Comparison of ENCODE assay signal across 8 cellular contexts in genomic region chr11:84714316-84714780, GRCh38.
DNase-seq lines count a peak whose midpoint lies in the region; ATAC-seq and TF ChIP-seq lines count a peak whose summit lies in the region.

No MANE protein-coding gene starts in this region.

- peaks cover 8% of the 10 kb centered on the region for H3K4me1 Mint-ChIP-seq in activated CD4-positive, alpha-beta T cell treated with anti-CD3 and anti-CD28 coated beads, Interleukin-2, amount 10 ng/mL, durations not matched to agents 7 days and 5 days
- H3K4me1 Mint-ChIP-seq in naive thymus-derived CD4-positive, alpha-beta T cell: peaks cover 0 to 8% (median 0%) of the 10 kb centered on the region in 7 donors

- H3K27me3 Mint-ChIP-seq in activated CD4-positive, alpha-beta T cell treated with anti-CD3 and anti-CD28 coated beads, Interleukin-2, amount 10 ng/mL, durations not matched to agents 7 days and 5 days: peaks cover 1% of the 10 kb centered on the region
- peaks cover 0 to 5% (median 2%) of the 10 kb centered on the region in 5 donors for H3K27me3 Mint-ChIP-seq in naive thymus-derived CD4-positive, alpha-beta T cell

- no peak overlapping the region for H3K27ac ChIP-seq in dorsolateral prefrontal cortex
- no peak overlapping the region for H3K27ac ChIP-seq in naive thymus-derived CD4-positive, alpha-beta T cell (ENCODE audit: low read depth, low read length)

- peak overlapping the region; percentile 65 for H3K4me3 Mint-ChIP-seq in activated CD4-positive, alpha-beta T cell treated with anti-CD3 and anti-CD28 coated beads, Interleukin-2, amount 10 ng/mL, durations not matched to agents 7 days and 5 days
- peak overlapping the region in 6 of 10 donors; percentile 4 to 76 (median 38) for H3K4me3 Mint-ChIP-seq in naive thymus-derived CD4-positive, alpha-beta T cell

- intact Hi-C loops in dorsolateral prefrontal cortex (cut with DNase I): no loop called here
- intact Hi-C loops in naive thymus-derived CD4-positive, alpha-beta T cell (cut with micrococcal nuclease): no loop called here

- H3K9me3 Mint-ChIP-seq in activated CD4-positive, alpha-beta T cell treated with anti-CD3 and anti-CD28 coated beads, Interleukin-2, amount 10 ng/mL, durations not matched to agents 7 days and 5 days: no peaks in the 10 kb centered on the region
- H3K9me3 Mint-ChIP-seq in naive thymus-derived CD4-positive, alpha-beta T cell: peaks cover 0 to 25% (median 4%) of the 10 kb centered on the region in 11 donors

- H3K9me3 ChIP-seq in naive thymus-derived CD4-positive, alpha-beta T cell (ENCODE audit: control insufficient read depth in 2 of 3, low read length in 3 of 3): no peaks in the 10 kb centered on the region

- ATAC-seq in GM21447 (IDR thresholded peaks at IDR 0.05; ENCODE audit: unreplicated experiment): peak; percentile 96
- ATAC-seq in HG03571 (IDR thresholded peaks at IDR 0.05; ENCODE audit: unreplicated experiment): peak; percentile 84
- peak; percentile 71 for ATAC-seq in naive thymus-derived CD4-positive, alpha-beta T cell

- H3K27ac Mint-ChIP-seq in activated CD4-positive, alpha-beta T cell treated with anti-CD3 and anti-CD28 coated beads, Interleukin-2, amount 10 ng/mL, durations not matched to agents 7 days and 5 days: peak overlapping the region; percentile 76
- peak overlapping the region in 6 of 9 donors; percentile 29 to 85 (median 78) for H3K27ac Mint-ChIP-seq in naive thymus-derived CD4-positive, alpha-beta T cell

- H3K27me3 ChIP-seq in dorsolateral prefrontal cortex: no peaks in the 10 kb centered on the region
- H3K27me3 ChIP-seq in naive thymus-derived CD4-positive, alpha-beta T cell (ENCODE audit: control insufficient read depth in 2 of 2, insufficient read depth in 2 of 2, low read length in 2 of 2): no peaks in the 10 kb centered on the region

- CTCF ChIA-PET in activated CD4-positive, alpha-beta T cell treated with anti-CD3 and anti-CD28 coated beads, Interleukin-2, amount 10 ng/mL, durations not matched to agents 7 days and 5 days (lab: Charles Lee): no interaction called here
- CTCF ChIA-PET in naive thymus-derived CD4-positive, alpha-beta T cell (lab: Charles Lee): no interaction called here

- H3K4me1 ChIP-seq in naive thymus-derived CD4-positive, alpha-beta T cell (ENCODE audit: control insufficient read depth in 2 of 2, insufficient read depth in 2 of 2, low read length in 2 of 2): no peaks in the 10 kb centered on the region

- POLR2A ChIA-PET in activated CD4-positive, alpha-beta T cell treated with anti-CD3 and anti-CD28 coated beads, Interleukin-2, amount 10 ng/mL, durations not matched to agents 7 days and 5 days (lab: Charles Lee): no interaction called here
- POLR2A ChIA-PET in naive thymus-derived CD4-positive, alpha-beta T cell (lab: Charles Lee): no interaction called here

- peak; percentile 78 for DNase-seq in activated CD4-positive, alpha-beta T cell treated with anti-CD3 and anti-CD28 coated beads, Interleukin-2, amount 10 ng/mL, durations not matched to agents 7 days and 5 days
- no peak for DNase-seq in activated CD4-positive, alpha-beta T cell treated with anti-CD3 and anti-CD28 coated beads, Interleukin-2, amount 50 U/mL, for 1 hour
- peak; percentile 71 for DNase-seq in RKO (ENCODE audit: low spot score)
- peak in 4 of 10 donors; percentile 9 to 37 (median 22) for DNase-seq in dorsolateral prefrontal cortex
- peak in 8 of 9 donors; percentile 6 to 47 (median 33) for DNase-seq in naive thymus-derived CD4-positive, alpha-beta T cell
- DNase-seq in cortex of kidney (lab: John Stamatoyannopoulos, UW): no peak

- no peaks in the 10 kb centered on the region for H3K36me3 Mint-ChIP-seq in activated CD4-positive, alpha-beta T cell treated with anti-CD3 and anti-CD28 coated beads, Interleukin-2, amount 10 ng/mL, durations not matched to agents 7 days and 5 days (ENCODE audit: low read depth)
- H3K36me3 Mint-ChIP-seq in naive thymus-derived CD4-positive, alpha-beta T cell: no peaks in the 10 kb centered on the region

- no peaks in the 10 kb centered on the region for H3K36me3 ChIP-seq in naive thymus-derived CD4-positive, alpha-beta T cell (ENCODE audit: control insufficient read depth in 2 of 3, insufficient read depth in 3 of 3, low read length in 3 of 3)

- H3K4me3 ChIP-seq in dorsolateral prefrontal cortex: no peak overlapping the region
- H3K4me3 ChIP-seq in naive thymus-derived CD4-positive, alpha-beta T cell (ENCODE audit: low read length): no peak overlapping the region

- TF ChIP-seq CTCF in dorsolateral prefrontal cortex (IDR thresholded peaks at IDR 0.05 in 54 of 56, conservative IDR thresholded peaks at IDR 0.05 in 2 of 56; ENCODE audit: low read depth in 1 of 56, partially characterized antibody in 56 of 56): peak in 40 of 56 donors; percentile 13 to 61 (median 36)

Comparison
In these comparisons a context has a peak if more than half of its experiments do, and no peak if none do; other contexts are left out.
1. DNase-seq: peak in activated CD4-positive, alpha-beta T cell treated with anti-CD3 and anti-CD28 coated beads, Interleukin-2, amount 10 ng/mL, durations not matched to agents 7 days and 5 days (single experiment), RKO (single experiment) and naive thymus-derived CD4-positive, alpha-beta T cell (8 of 9); none in activated CD4-positive, alpha-beta T cell treated with anti-CD3 and anti-CD28 coated beads, Interleukin-2, amount 50 U/mL, for 1 hour (single experiment) and cortex of kidney (single experiment).
2. Peak in every context shown above with its lines, with median percentiles within 50 percentile points of each other: ATAC-seq.